In the genomic region with DNA sequence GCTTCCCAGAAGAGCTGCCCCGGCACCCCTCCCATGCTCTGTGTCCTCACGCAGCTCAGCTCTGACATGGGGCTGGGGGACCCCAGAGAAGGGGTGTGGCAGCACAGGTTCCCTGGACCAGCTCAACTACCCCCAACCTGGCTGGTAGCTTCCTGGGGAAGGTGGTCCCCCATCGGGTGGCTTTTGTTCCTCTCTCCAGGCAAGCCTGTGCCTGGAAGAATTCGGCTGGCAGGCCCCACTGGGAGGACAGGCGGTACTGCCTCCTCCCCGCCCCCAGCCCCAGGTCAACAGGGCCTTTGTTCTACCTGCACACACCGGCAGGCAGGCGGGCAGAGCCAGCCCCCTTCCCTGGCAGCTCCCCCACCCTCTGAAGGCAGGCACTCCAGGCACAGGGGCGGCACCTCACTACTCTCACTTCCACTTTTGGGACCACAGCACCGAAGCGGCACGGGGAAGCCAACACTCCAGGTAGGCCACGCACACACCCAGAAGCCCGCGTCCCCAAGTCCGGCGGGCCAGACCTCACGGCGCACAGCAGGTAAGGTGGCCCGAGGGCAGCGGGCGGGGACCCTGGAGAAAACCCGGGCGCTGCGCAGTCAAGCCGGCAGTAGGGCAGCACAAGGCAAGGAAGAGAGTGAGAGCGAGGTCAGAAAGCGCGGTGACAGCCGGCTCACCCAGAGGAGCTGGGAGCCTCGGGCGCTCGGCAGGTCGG, we compare ENCODE assay signal across 8 cellular contexts. TPM values are rescaled to one million over a fixed set of nuclear protein-coding genes. Genes with fewer than 3 reads are reported as not detected.
DNase-seq lines count a peak whose midpoint lies in the region; ATAC-seq, FAIRE-seq and TF ChIP-seq lines count a peak whose summit lies in the region.

No MANE protein-coding gene starts in this region.

- H4K20me1 ChIP-seq in GM12878 (ENCODE audit: control insufficient read depth, insufficient read depth): peaks cover 7% of the 10 kb centered on the region; the same call in 1 of the 2 replicates

- peak in 1 of 2 experiments; percentile 45; a peak in 1 of 4 replicates for TF ChIP-seq EP300 in GM12878 (IDR thresholded peaks at IDR 0.05; ENCODE audit: borderline replicate concordance in 1 of 2, control insufficient read depth in 1 of 2, low read depth in 2 of 2, low read length in 2 of 2)

- peaks cover 15% of the 10 kb centered on the region for H3K4me1 ChIP-seq in GM12878 (ENCODE audit: control insufficient read depth, insufficient read depth, low read length)

- H3K4me2 ChIP-seq in GM12878 (ENCODE audit: control insufficient read depth, insufficient read depth): peak overlapping the region; percentile 92

- H3K9me3 ChIP-seq in GM12878 (replicated peaks; ENCODE audit: control insufficient read depth, insufficient read depth, low read length): no peaks in the 10 kb centered on the region

- H3K27ac Mint-ChIP-seq in stimulated activated naive B cell treated with anti-CD40 and anti-IgM and Interleukin-4, amounts not matched to agents 10 μg/mL and 1 μg/mL and 100 μg/mL, for 72 hours: peak overlapping the region; percentile 97

- TF ChIP-seq RAD21 in GM12878 (IDR thresholded peaks at IDR 0.05; ENCODE audit: insufficient read depth, low read depth, low read length): no peak

- SMC1A ChIA-PET in GM12878 (lab: Charles Lee; ENCODE audit: uncharacterized antibody, unreplicated experiment): no interaction called here

- 9% methylated on average over 34 of the region's 34 CpGs for WGBS in GM12878 (ENCODE audit: insufficient coverage, insufficient replicate concordance, low lambda C conversion rate, missing lambda C conversion rate)

- peak; percentile 60 for DNase-seq in 8988T
- peak; percentile 57 to 81 for DNase-seq in NOMO-1 (lab: John Stamatoyannopoulos, UW; ENCODE audit: unreplicated experiment in 2 of 2)
- peak; percentile 11 for DNase-seq in GM12878 (ENCODE audit: low read depth, low spot score)
- peak; percentile 20 for DNase-seq in kidney tubule cell (ENCODE audit: low spot score)
- peak; percentile 76 for DNase-seq in stimulated activated naive B cell treated with anti-CD40 and anti-IgM and Interleukin-4, amounts not matched to agents 10 μg/mL and 1 μg/mL and 100 μg/mL, for 72 hours
- no peak for DNase-seq in NCI-H187 (lab: John Stamatoyannopoulos, UW)

- POLR2A ChIA-PET in GM12878 (lab: Charles Lee): no interaction called here

- H3K27ac ChIP-seq in GM12878 (ENCODE audit: control insufficient read depth, insufficient read depth): no peak overlapping the region; the same call in 1 of the 2 replicates

- CTCF ChIA-PET in GM12878 (lab: Yijun Ruan, JAX): interaction anchor here (0.7 kb wide), 1 partner anchor 54 kb away, joined by 3 read pairs; no protein-coding TSS in a partner anchor

- peak overlapping the region; percentile 56 for H2AFZ ChIP-seq in GM12878 (ENCODE audit: control insufficient read depth, low read depth, low read length)

- no peak for TF ChIP-seq CTCF in GM12878 (IDR thresholded peaks at IDR 0.05 in 2 of 3, conservative IDR thresholded peaks at IDR 0.05 in 1 of 3; ENCODE audit: control insufficient read depth in 2 of 3, extremely low read depth in 1 of 3, insufficient read depth in 1 of 3, low read depth in 3 of 3, low read length in 3 of 3)

- H3K36me3 ChIP-seq in GM12878 (ENCODE audit: control insufficient read depth in 2 of 2, insufficient read depth in 2 of 2, low read length in 1 of 2): no peaks in the 10 kb centered on the region; a peak in 1 of 4 replicates

- H3K27me3 Mint-ChIP-seq in stimulated activated naive B cell treated with anti-CD40 and anti-IgM and Interleukin-4, amounts not matched to agents 10 μg/mL and 1 μg/mL and 100 μg/mL, for 72 hours: peaks cover 0 to 6% of the 10 kb centered on the region in 2 donors

- ATAC-seq in GM18502 (IDR thresholded peaks at IDR 0.05; ENCODE audit: poor library complexity, unreplicated experiment) (peak; percentile 53), HG02885 (IDR thresholded peaks at IDR 0.05; ENCODE audit: poor library complexity, unreplicated experiment) (peak; percentile 40), GM12878 (peak; percentile 76)
- peak; percentile 76 to 78 for ATAC-seq in stimulated activated naive B cell treated with anti-CD40 and anti-IgM and Interleukin-4, amounts not matched to agents 10 μg/mL and 1 μg/mL and 100 μg/mL, for 72 hours (replicated peaks)

- H3K4me1 Mint-ChIP-seq in stimulated activated naive B cell treated with anti-CD40 and anti-IgM and Interleukin-4, amounts not matched to agents 10 μg/mL and 1 μg/mL and 100 μg/mL, for 72 hours: peaks cover 40 to 64% of the 10 kb centered on the region in 2 donors

- intact Hi-C loops in GM12878 (cut with micrococcal nuclease; ENCODE audit: unreplicated experiment): no loop called here

- H3K4me3 Mint-ChIP-seq in stimulated activated naive B cell treated with anti-CD40 and anti-IgM and Interleukin-4, amounts not matched to agents 10 μg/mL and 1 μg/mL and 100 μg/mL, for 72 hours: peak overlapping the region; percentile 95 to 98

- RAD21 ChIA-PET in GM12878 (lab: Charles Lee; ENCODE audit: unreplicated experiment): interaction anchor here (1.2 kb wide), 1 partner anchor 10 kb away, joined by 3 read pairs; no protein-coding TSS in a partner anchor

- no peaks in the 10 kb centered on the region for H3K9me3 Mint-ChIP-seq in stimulated activated naive B cell treated with anti-CD40 and anti-IgM and Interleukin-4, amounts not matched to agents 10 μg/mL and 1 μg/mL and 100 μg/mL, for 72 hours

- H3K4me3 ChIP-seq in GM12878: peak overlapping the region; percentile 97

- peaks cover 15% of the 10 kb centered on the region for H3K79me2 ChIP-seq in GM12878 (ENCODE audit: control insufficient read depth, insufficient read depth, low read length)

- H3K36me3 Mint-ChIP-seq in stimulated activated naive B cell treated with anti-CD40 and anti-IgM and Interleukin-4, amounts not matched to agents 10 μg/mL and 1 μg/mL and 100 μg/mL, for 72 hours: peaks cover 15 to 26% of the 10 kb centered on the region in 2 donors

- BruUV-seq in GM12878 (replicated peaks; lab: Mats Ljungman, UMichigan): no TSS peak

- H3K27me3 ChIP-seq in GM12878 (replicated peaks in 1 of 2; ENCODE audit: control insufficient read depth in 2 of 2, insufficient read depth in 2 of 2, low read length in 1 of 2): no peaks in the 10 kb centered on the region

- peak overlapping the region; percentile 64 for H3K9ac ChIP-seq in GM12878 (ENCODE audit: control insufficient read depth, insufficient read depth, low read length)

- in situ Hi-C loops in GM12878 (cut with MboI): no loop called here

- peak; percentile 63; the same call in 1 of the 2 replicates for TF ChIP-seq POLR2A in GM12878 (IDR thresholded peaks at IDR 0.05; ENCODE audit: low read depth, low read length)

- FAIRE-seq in GM12878 (lab: Jason Lieb, UNC): peak; percentile 38

TF ChIP-seq in GM12878, 131 proteins besides CTCF, POLR2A, EP300 and RAD21 (continues in another document):
- TF ChIP-seq, protein P1, sequence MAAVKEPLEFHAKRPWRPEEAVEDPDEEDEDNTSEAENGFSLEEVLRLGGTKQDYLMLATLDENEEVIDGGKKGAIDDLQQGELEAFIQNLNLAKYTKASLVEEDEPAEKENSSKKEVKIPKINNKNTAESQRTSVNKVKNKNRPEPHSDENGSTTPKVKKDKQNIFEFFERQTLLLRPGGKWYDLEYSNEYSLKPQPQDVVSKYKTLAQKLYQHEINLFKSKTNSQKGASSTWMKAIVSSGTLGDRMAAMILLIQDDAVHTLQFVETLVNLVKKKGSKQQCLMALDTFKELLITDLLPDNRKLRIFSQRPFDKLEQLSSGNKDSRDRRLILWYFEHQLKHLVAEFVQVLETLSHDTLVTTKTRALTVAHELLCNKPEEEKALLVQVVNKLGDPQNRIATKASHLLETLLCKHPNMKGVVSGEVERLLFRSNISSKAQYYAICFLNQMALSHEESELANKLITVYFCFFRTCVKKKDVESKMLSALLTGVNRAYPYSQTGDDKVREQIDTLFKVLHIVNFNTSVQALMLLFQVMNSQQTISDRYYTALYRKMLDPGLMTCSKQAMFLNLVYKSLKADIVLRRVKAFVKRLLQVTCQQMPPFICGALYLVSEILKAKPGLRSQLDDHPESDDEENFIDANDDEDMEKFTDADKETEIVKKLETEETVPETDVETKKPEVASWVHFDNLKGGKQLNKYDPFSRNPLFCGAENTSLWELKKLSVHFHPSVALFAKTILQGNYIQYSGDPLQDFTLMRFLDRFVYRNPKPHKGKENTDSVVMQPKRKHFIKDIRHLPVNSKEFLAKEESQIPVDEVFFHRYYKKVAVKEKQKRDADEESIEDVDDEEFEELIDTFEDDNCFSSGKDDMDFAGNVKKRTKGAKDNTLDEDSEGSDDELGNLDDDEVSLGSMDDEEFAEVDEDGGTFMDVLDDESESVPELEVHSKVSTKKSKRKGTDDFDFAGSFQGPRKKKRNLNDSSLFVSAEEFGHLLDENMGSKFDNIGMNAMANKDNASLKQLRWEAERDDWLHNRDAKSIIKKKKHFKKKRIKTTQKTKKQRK (IDR thresholded peaks at IDR 0.05; ENCODE audit: low read depth, low read length): no peak
- TF ChIP-seq MEF2B (IDR thresholded peaks at IDR 0.05; ENCODE audit: partially characterized antibody, poor library complexity, severe bottlenecking) (peak; percentile 23), KLF5 (IDR thresholded peaks at IDR 0.05; ENCODE audit: partially characterized antibody) (no peak), SREBF2 (IDR thresholded peaks at IDR 0.05; ENCODE audit: low read length) (no peak), EZH2 (IDR thresholded peaks at IDR 0.05; ENCODE audit: borderline replicate concordance, control insufficient read depth, low read depth, low read length) (no peak), NR2F1 (conservative IDR thresholded peaks at IDR 0.05) (0 out of 2 replicates have a peak, but pooled peaks have one; percentile 28), GATAD2B (conservative IDR thresholded peaks at IDR 0.05; ENCODE audit: low read depth) (peak; percentile 37)

RNA-seq across cellular contexts. Expression of a gene that starts 1.3 kb away (rescaled TPM):
- 14.4 and 19.3 TPM in 2 replicates for total RNA-seq in GM12878 (2013; cell fraction: nucleolus; rRNA removed)
- 13.3 and 16.3 TPM in 2 replicates for total RNA-seq in GM12878 (2014; rRNA removed)
- 6.0 and 7.1 TPM in 2 replicates for total RNA-seq in GM12878 (2014; rRNA removed; fragmentation: Illumina TruSeq; extraction: Trizol)
- total RNA-seq in GM12878 (2021): 17.0 and 17.4 TPM in 2 replicates
- 1.7 TPM for polyA plus RNA-seq in GM12878 (2011; ENCODE audit: low read depth)
- 1.7 and 3.1 TPM in 2 replicates for polyA plus RNA-seq in GM12878 (2011; rRNA removed)
- 6.2 and 9.8 TPM in 2 replicates for polyA plus RNA-seq in GM12878 (2011; cell fraction: cytosol; rRNA removed)
- polyA plus RNA-seq in GM12878 (2011; cell fraction: nucleus; rRNA removed): 4.1 and 8.6 TPM in 2 replicates
- polyA plus RNA-seq in GM12878 (2012): 3.9 and 4.2 TPM in 2 replicates
- 1.7 and 6.2 TPM in 2 replicates for polyA plus RNA-seq in GM12878 (2014; fragmentation: Illumina TruSeq; extraction: Trizol)
- polyA plus RNA-seq in GM12878 (2014; fragmentation: Nextera tagmentation; extraction: Ambion mirVana): under 1 TPM; 0.48 to 0.75 TPM
- 12.6 and 12.8 TPM in 2 replicates for polyA plus RNA-seq in GM12878 (2014; rRNA removed)
- 1 to 10 TPM; 2.2 TPM for polyA plus RNA-seq in GM12878 (2016; fragmentation: Nextera tagmentation; extraction: Ambion mirVana)
- 5.3 and 10.3 TPM in 2 replicates for polyA minus RNA-seq in GM12878 (2011; rRNA and poly(A)+ RNA removed)
- 4.7 and 6.3 TPM in 2 replicates for polyA minus RNA-seq in GM12878 (2011; cell fraction: cytosol; rRNA and poly(A)+ RNA removed)
- polyA minus RNA-seq in GM12878 (2011; cell fraction: nucleus; rRNA and poly(A)+ RNA removed): 10.2 and 28.1 TPM in 2 replicates

Comparison
In these comparisons a context has a peak if more than half of its experiments do, and no peak if none do; other contexts are left out.
1. DNase-seq: peak in 8988T (single experiment), NOMO-1 (2 of 2), GM12878 (single experiment), kidney tubule cell (single experiment) and stimulated activated naive B cell treated with anti-CD40 and anti-IgM and Interleukin-4, amounts not matched to agents 10 μg/mL and 1 μg/mL and 100 μg/mL, for 72 hours (single experiment); none in NCI-H187 (0 of 2).
2. Peak in every context shown above with its lines, with median percentiles within 50 percentile points of each other: ATAC-seq.